ENCODE assay signal across 9 cellular contexts in the genomic region with DNA sequence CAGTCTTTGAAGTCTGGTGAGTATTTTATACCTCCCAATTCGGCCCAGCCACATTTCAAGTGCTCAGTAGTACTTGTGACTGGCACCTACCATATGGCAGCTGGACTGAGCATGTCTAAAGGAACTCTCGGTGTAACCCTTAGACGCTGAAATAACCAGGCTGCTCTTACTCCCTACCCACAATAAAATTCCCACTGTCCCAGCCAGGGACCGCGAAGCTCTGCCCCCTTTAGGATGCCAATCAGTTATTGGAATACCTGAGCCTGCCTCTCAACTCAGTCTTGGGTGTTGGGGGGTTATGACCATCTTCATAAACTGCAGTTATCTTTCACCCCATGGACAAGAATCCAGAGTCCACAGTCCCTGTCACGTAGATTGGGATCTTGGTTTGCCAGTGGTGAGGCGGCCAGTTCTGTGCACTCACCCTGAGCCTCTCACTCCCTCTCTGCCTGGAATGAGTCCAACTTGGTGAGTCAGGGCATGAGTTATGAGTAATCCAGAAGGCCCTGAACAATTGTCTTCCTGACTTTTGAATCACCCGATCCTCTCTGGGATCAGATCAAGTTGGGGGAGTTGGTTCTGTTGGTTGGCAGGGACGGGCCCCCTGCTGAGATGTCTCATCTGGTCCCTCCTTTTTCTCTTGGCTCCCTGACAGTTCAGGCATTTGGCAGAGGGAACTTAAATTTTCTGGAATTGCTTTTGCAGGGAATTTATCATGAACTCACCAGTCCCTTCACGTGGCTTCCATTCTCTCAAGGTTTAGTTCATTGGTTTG.
DNase-seq lines count a peak whose midpoint lies in the region; ATAC-seq and TF ChIP-seq lines count a peak whose summit lies in the region.
"Had no signal": no experiment of that assay in that cellular context is flagged by ENCODE, and none has a peak within 500 bp of the region (broad histone marks: within the 10 kb centered on the region; RNA-seq: fewer than 3 reads in every experiment).

No MANE protein-coding gene starts in this region.

- DNase-seq in NCI-H2227 (lab: John Stamatoyannopoulos, UW; ENCODE audit: unreplicated experiment) (peak; percentile 9), NCI-H2227 treated with DMSO at 0.1 percent for 48 hours (lab: John Stamatoyannopoulos, UW) (no peak), NCI-H2196 treated with DMSO at 0.1 percent for 48 hours (lab: John Stamatoyannopoulos, UW; ENCODE audit: unreplicated experiment) (peak; percentile 7), dermis microvascular lymphatic vessel endothelial cell (ENCODE audit: low read depth in 2 of 2) (peak; percentile 89 to 98), mucosa of descending colon (peak; percentile 64 to 88 (median 67)), mesenteric fat pad (ENCODE audit: low spot score) (no peak)
- DNase-seq in activated effector memory CD4-positive, alpha-beta T cell treated with anti-CD3 and anti-CD28 coated beads, Interleukin-2, amount 50 U/mL, for 16 hours, result no peak

- intact Hi-C loops in mucosa of descending colon (cut with DNase I, micrococcal nuclease), result no loop called here

- H3K4me1 ChIP-seq in mucosa of descending colon (ENCODE audit: low read depth), result peaks cover 10% of the 10 kb centered on the region
- H3K4me1 ChIP-seq: parathyroid adenoma had no signal

- H3K4me3 ChIP-seq in mucosa of descending colon, result no peak overlapping the region

- no peaks in the 10 kb centered on the region for H3K36me3 ChIP-seq in mucosa of descending colon (ENCODE audit: low read depth)

- peak; percentile 98 for ATAC-seq in mucosa of descending colon
- no peak for ATAC-seq in HG02759 (IDR thresholded peaks at IDR 0.05; ENCODE audit: unreplicated experiment)

- H3K9me3 ChIP-seq in mucosa of descending colon, result no peaks in the 10 kb centered on the region

- TF ChIP-seq CTCF in mucosa of descending colon (IDR thresholded peaks at IDR 0.05), result no peak

Comparison
In these comparisons a context has a peak if more than half of its experiments do, and no peak if none do; other contexts are left out.
1. DNase-seq: peak in NCI-H2227 (single experiment), NCI-H2196 treated with DMSO at 0.1 percent for 48 hours (single experiment), dermis microvascular lymphatic vessel endothelial cell (2 of 2) and mucosa of descending colon (3 of 3); none in NCI-H2227 treated with DMSO at 0.1 percent for 48 hours (single experiment), mesenteric fat pad (single experiment) and activated effector memory CD4-positive, alpha-beta T cell treated with anti-CD3 and anti-CD28 coated beads, Interleukin-2, amount 50 U/mL, for 16 hours (single experiment).